Comparison of ENCODE assay signal across 8 cellular contexts in the genomic region with DNA sequence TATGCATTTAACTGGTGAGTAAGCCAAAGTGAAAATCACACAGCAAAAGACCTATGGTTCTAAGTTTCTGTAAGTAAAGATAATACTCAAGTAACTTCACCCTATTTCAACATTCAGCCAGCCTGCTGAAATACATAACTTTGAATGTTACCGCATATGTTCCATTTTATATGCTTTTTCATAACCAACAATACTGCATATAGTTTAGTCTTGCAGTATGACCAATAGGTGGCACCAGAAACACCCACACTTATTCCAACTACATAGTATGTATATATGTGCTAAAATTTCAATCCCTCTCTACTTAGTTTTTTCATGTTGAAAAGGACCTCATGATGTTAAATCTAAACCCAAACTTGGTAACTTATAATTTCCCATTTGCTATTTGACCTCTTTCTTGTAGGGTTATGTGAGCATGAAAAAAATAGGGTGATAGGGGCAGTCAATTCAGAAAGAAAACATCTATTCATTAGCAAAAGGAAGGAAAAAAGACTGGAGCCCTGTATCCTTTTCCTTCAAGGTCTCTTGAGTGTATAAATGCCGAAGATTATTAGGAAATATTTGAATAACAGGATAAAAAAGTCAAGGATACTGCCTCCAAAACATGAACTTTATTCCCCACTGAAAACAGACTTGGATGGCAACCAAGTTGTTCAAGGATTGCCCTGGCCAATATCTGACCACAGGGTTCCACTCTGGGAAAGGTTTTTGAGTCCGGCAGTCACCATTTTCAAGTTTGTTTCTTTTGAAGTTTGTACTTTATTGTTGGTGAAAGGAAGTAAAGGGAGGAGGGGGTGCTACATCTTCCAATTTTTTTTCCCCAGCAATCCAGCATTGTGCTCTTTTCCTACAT. TPM values are rescaled to one million over a fixed set of nuclear protein-coding genes. Genes with fewer than 3 reads are reported as not detected.
DNase-seq lines count a peak whose midpoint lies in the region; ATAC-seq, FAIRE-seq and TF ChIP-seq lines count a peak whose summit lies in the region.

No MANE protein-coding gene starts in this region.

- H3K27ac ChIP-seq in right atrium auricular region (peak overlapping the region in 1 of 2 donors; percentile 41), upper lobe of right lung (no peak overlapping the region)

- H3K4me1 ChIP-seq in BE2C, result no peaks in the 10 kb centered on the region
- peaks cover 0 to 31% of the 10 kb centered on the region in 2 donors for H3K4me1 ChIP-seq in right atrium auricular region
- H3K4me1 ChIP-seq in upper lobe of right lung, result peaks cover 14% of the 10 kb centered on the region

- H3K36me3 ChIP-seq in BE2C (no peaks in the 10 kb centered on the region), right atrium auricular region (no peaks in the 10 kb centered on the region), upper lobe of right lung (no peaks in the 10 kb centered on the region)

- no peak overlapping the region for H3K4me3 ChIP-seq in BE2C (ENCODE audit: low read depth, low read length)
- H3K4me3 ChIP-seq in WI38 (ENCODE audit: low read depth, low read length), result no peak overlapping the region
- H3K4me3 ChIP-seq in right atrium auricular region, result no peak overlapping the region
- no peak overlapping the region for H3K4me3 ChIP-seq in upper lobe of right lung

- H3K27me3 ChIP-seq in BE2C, result no peaks in the 10 kb centered on the region; the same call in 1 of the 2 replicates
- no peaks in the 10 kb centered on the region for H3K27me3 ChIP-seq in right atrium auricular region
- no peaks in the 10 kb centered on the region for H3K27me3 ChIP-seq in upper lobe of right lung

- ATAC-seq in GM18502 (IDR thresholded peaks at IDR 0.05; ENCODE audit: poor library complexity, unreplicated experiment) (peak; percentile 59), upper lobe of right lung (peak; percentile 65)

- DNase-seq in BE2C (no peak), HTR-8/SVneo (ENCODE audit: insufficient read length, low spot score) (peak; percentile 45), right atrium auricular region (ENCODE audit: low spot score) (no peak), upper lobe of right lung (no peak), Ammon's horn (ENCODE audit: low spot score) (no peak), DMS114 treated with DMSO at 0.1 percent for 48 hours (lab: John Stamatoyannopoulos, UW; ENCODE audit: unreplicated experiment) (no peak)

- intact Hi-C loops in upper lobe of right lung (cut with DNase I), result no loop called here

- peak; percentile 58 for FAIRE-seq in HTR-8/SVneo (lab: Jason Lieb, UNC)

- TF ChIP-seq CTCF in BE2C (IDR thresholded peaks at IDR 0.05; ENCODE audit: low read depth, low read length) (peak; percentile 68), WI38 (IDR thresholded peaks at IDR 0.05; ENCODE audit: low read depth, low read length) (peak; percentile 35; the same call in 1 of the 2 replicates), right atrium auricular region (IDR thresholded peaks at IDR 0.05) (peak; percentile 17 to 56), upper lobe of right lung (IDR thresholded peaks at IDR 0.05) (peak; percentile 59)

- H3K9me3 ChIP-seq in BE2C (no peaks in the 10 kb centered on the region), right atrium auricular region (no peaks in the 10 kb centered on the region), upper lobe of right lung (no peaks in the 10 kb centered on the region)

RNA-seq across cellular contexts. Expression of gene FZD4, which starts 23.8 kb away (rescaled TPM):
- polyA plus RNA-seq in BE2C (2012; ENCODE audit: insufficient read depth, insufficient read length, low read depth), result 0.25 TPM
- total RNA-seq in right atrium auricular region (10 to 100 TPM; 22.6 to 32.5 TPM), upper lobe of right lung (57.4 TPM)

RNA-seq across cellular contexts. Expression of gene TMEM135, which starts 58.8 kb away (rescaled TPM):
- polyA plus RNA-seq in BE2C (2012; ENCODE audit: insufficient read depth, insufficient read length, low read depth), result 6.5 TPM
- total RNA-seq in right atrium auricular region, result 10 to 100 TPM; 12.2 to 13.0 TPM
- 24.5 TPM for total RNA-seq in upper lobe of right lung
